Comparison of ENCODE assay signal across 15 cellular contexts in genomic region chr2:29057006-29057405, GRCh38. TPM values are rescaled to one million over a fixed set of nuclear protein-coding genes. Genes with fewer than 3 reads are reported as not detected.
DNase-seq lines count a peak whose midpoint lies in the region; ATAC-seq and TF ChIP-seq lines count a peak whose summit lies in the region.
"Had no signal": no experiment of that assay in that cellular context is flagged by ENCODE, and none has a peak within 500 bp of the region (broad histone marks: within the 10 kb centered on the region; RNA-seq: fewer than 3 reads in every experiment).

No MANE protein-coding gene starts in this region.

- no peaks in the 10 kb centered on the region for H4K20me1 ChIP-seq in osteoblast (ENCODE audit: insufficient read depth, low read length)
- H4K20me1 ChIP-seq: BLaER1 treated with 17β-estradiol and CSF1 and Interleukin-3, amounts not matched to agents 10 nM and 100 nM had no signal

- H3K27ac Mint-ChIP-seq in type B pancreatic cell: peak overlapping the region; percentile 31
- H3K27ac Mint-ChIP-seq in glutamatergic neuron (ENCODE audit: unreplicated experiment): no peak overlapping the region
- H3K27ac Mint-ChIP-seq: B cell; CD8-positive, alpha-beta T cell; HFFc6 had no signal

- H3K27me3 ChIP-seq in osteoblast (ENCODE audit: insufficient read depth, low read length): peaks cover 2% of the 10 kb centered on the region
- H3K27me3 ChIP-seq: BLaER1 treated with 17β-estradiol and CSF1 and Interleukin-3, amounts not matched to agents 10 nM and 100 nM had no signal

- peaks cover 4% of the 10 kb centered on the region for H3K27me3 Mint-ChIP-seq in type B pancreatic cell
- H3K27me3 Mint-ChIP-seq in glutamatergic neuron (ENCODE audit: unreplicated experiment): peaks cover 4% of the 10 kb centered on the region
- H3K27me3 Mint-ChIP-seq: B cell had no signal

- DNase-seq in HT-29 (ENCODE audit: low spot score): peak; percentile 72
- peak; percentile 31 for DNase-seq in kidney tubule cell (ENCODE audit: low spot score)
- DNase-seq in osteoblast (ENCODE audit: insufficient read length, low spot score, missing footprints): peak; percentile 51
- no peak for DNase-seq in type B pancreatic cell (ENCODE audit: extremely low spot score, unreplicated experiment)
- DNase-seq in DMS 273 treated with DMSO at 0.1 percent for 48 hours (lab: John Stamatoyannopoulos, UW): no peak
- DNase-seq in glutamatergic neuron: no peak
- DNase-seq: CD8-positive, alpha-beta T cell; GOT3; H7; HFFc6 had no signal

- H3K4me3 ChIP-seq in osteoblast (ENCODE audit: insufficient read depth, low read length): no peak overlapping the region
- H3K4me3 ChIP-seq: BLaER1 treated with 17β-estradiol and CSF1 and Interleukin-3, amounts not matched to agents 10 nM and 100 nM had no signal

- H2AFZ ChIP-seq in osteoblast (ENCODE audit: low read length): no peak overlapping the region

- TF ChIP-seq CTCF in osteoblast (IDR thresholded peaks at IDR 0.05; ENCODE audit: extremely low read depth, low read depth, low read length) (no peak), type B pancreatic cell (conservative IDR thresholded peaks at IDR 0.05) (no peak), glutamatergic neuron (IDR thresholded peaks at IDR 0.05; ENCODE audit: partially characterized antibody, unreplicated experiment) (no peak)

- no peak overlapping the region for H3K4me2 ChIP-seq in osteoblast (ENCODE audit: insufficient read depth, low read length)
- H3K4me2 ChIP-seq: BLaER1 treated with 17β-estradiol and CSF1 and Interleukin-3, amounts not matched to agents 10 nM and 100 nM had no signal

- no peaks in the 10 kb centered on the region for H3K79me2 ChIP-seq in osteoblast (ENCODE audit: insufficient read depth, low read length)

- H3K4me1 Mint-ChIP-seq in type B pancreatic cell (ENCODE audit: unreplicated experiment): peaks cover 69% of the 10 kb centered on the region
- H3K4me1 Mint-ChIP-seq in glutamatergic neuron (ENCODE audit: low read depth, unreplicated experiment): peaks cover 9% of the 10 kb centered on the region
- H3K4me1 Mint-ChIP-seq: B cell had no signal

- no peaks in the 10 kb centered on the region for H3K4me1 ChIP-seq in osteoblast (ENCODE audit: insufficient read depth, low read length)

- no peaks in the 10 kb centered on the region for H3K36me3 Mint-ChIP-seq in type B pancreatic cell
- no peaks in the 10 kb centered on the region for H3K36me3 Mint-ChIP-seq in glutamatergic neuron (ENCODE audit: unreplicated experiment)

- no peaks in the 10 kb centered on the region for H3K9me3 ChIP-seq in osteoblast (ENCODE audit: low read depth, low read length)
- H3K9me3 ChIP-seq: BLaER1 treated with 17β-estradiol and CSF1 and Interleukin-3, amounts not matched to agents 10 nM and 100 nM had no signal

- no peak for ATAC-seq in HG02981 (IDR thresholded peaks at IDR 0.05; ENCODE audit: unreplicated experiment)
- ATAC-seq: CD8-positive, alpha-beta T cell; HCT116 had no signal

- no peak overlapping the region for H3K27ac ChIP-seq in osteoblast (ENCODE audit: low read depth, low read length)
- H3K27ac ChIP-seq: BLaER1 treated with 17β-estradiol and CSF1 and Interleukin-3, amounts not matched to agents 10 nM and 100 nM had no signal

- H3K9me3 Mint-ChIP-seq in type B pancreatic cell: no peaks in the 10 kb centered on the region
- H3K9me3 Mint-ChIP-seq in glutamatergic neuron (ENCODE audit: unreplicated experiment): no peaks in the 10 kb centered on the region
- H3K9me3 Mint-ChIP-seq: CD8-positive, alpha-beta T cell; HFFc6 had no signal

- H3K36me3 ChIP-seq in osteoblast (ENCODE audit: insufficient read depth, low read length): no peaks in the 10 kb centered on the region
- H3K36me3 ChIP-seq: BLaER1 treated with 17β-estradiol and CSF1 and Interleukin-3, amounts not matched to agents 10 nM and 100 nM had no signal

- H3K4me3 Mint-ChIP-seq in type B pancreatic cell (no peak overlapping the region), glutamatergic neuron (ENCODE audit: unreplicated experiment) (no peak overlapping the region)
- H3K4me3 Mint-ChIP-seq: B cell; CD8-positive, alpha-beta T cell; HFFc6 had no signal

RNA-seq across cellular contexts. Expression of gene PCARE, which starts 17.3 kb away (rescaled TPM):
- total RNA-seq in HT-29 (2014; rRNA removed; shearing (Covaris generic)): not detected in 2 replicates
- total RNA-seq in osteoblast: not detected in 2 replicates
- not detected in 2 replicates for total RNA-seq in type B pancreatic cell (ENCODE audit: low replicate concordance)
- total RNA-seq in glutamatergic neuron (ENCODE audit: unreplicated experiment): 0.66 TPM
- total RNA-seq: A172; B cell; CD8-positive, alpha-beta T cell; H7; HFFc6 had no signal

RNA-seq across cellular contexts. Expression of gene CLIP4, which starts 58.2 kb away (rescaled TPM):
- total RNA-seq in HT-29 (2014; rRNA removed; shearing (Covaris generic)): 9.1 and 11.3 TPM in 2 replicates
- total RNA-seq in osteoblast: 124 and 136 TPM in 2 replicates
- 12.1 and 14.7 TPM in 2 replicates for total RNA-seq in type B pancreatic cell (ENCODE audit: low replicate concordance)
- total RNA-seq in glutamatergic neuron (ENCODE audit: unreplicated experiment): 3.3 TPM

Comparison
In these comparisons a context has a peak if more than half of its experiments do, and no peak if none do; other contexts are left out.
1. DNase-seq: peak in HT-29 (single experiment), kidney tubule cell (single experiment) and osteoblast (single experiment); none in type B pancreatic cell (single experiment), DMS 273 treated with DMSO at 0.1 percent for 48 hours (single experiment) and glutamatergic neuron (single experiment).